In genomic region chr2:10174173-10174572, GRCh38 we compare ENCODE assay signal across 34 cellular contexts. TPM values are rescaled to one million over a fixed set of nuclear protein-coding genes. Genes with fewer than 3 reads are reported as not detected.
"Had no signal": no experiment of that assay in that cellular context is flagged by ENCODE, and none has a peak within 500 bp of the region (broad histone marks: within the 10 kb centered on the region; RNA-seq: fewer than 3 reads in every experiment).

No MANE protein-coding gene starts in this region.

- H3K27ac Mint-ChIP-seq: activated B cell treated with CpG ODN at 0.5 μM for 24 hours; activated CD4-positive, alpha-beta memory T cell treated with anti-CD3 and anti-CD28 coated beads for 36 hours; activated CD4-positive, alpha-beta T cell treated with anti-CD3 and anti-CD28 coated beads, Interleukin-2, amount 10 ng/mL, durations not matched to agents 24 days and 14 days; activated CD8-positive, alpha-beta T cell treated with anti-CD3 and anti-CD28 coated beads for 36 hours; activated naive CD4-positive, alpha-beta T cell treated with anti-CD3 and anti-CD28 coated beads for 36 hours; activated naive CD8-positive, alpha-beta T cell treated with anti-CD3 and anti-CD28 coated beads for 36 hours; activated T-cell treated with anti-CD3 and anti-CD28 coated beads, Interleukin-2, amount 50 U/mL, for 72 hours; activated T-helper 1 cell treated with anti-CD3 and anti-CD28 coated beads, Interleukin-12 subunit alpha, Interleukin-12 subunit beta, Interleukin-2, Interleukin-4 antibody, amounts not matched to agents 30 ng/mL and 10 ng/mL and 1 ng/mL, durations not matched to agents 14 hours and 24 hours and 36 hours; activated T-helper 17 cell treated with anti-CD3 and anti-CD28 coated beads, Interleukin-2, amount 50 U/mL, for 72 hours; T-cell; T-helper 2 cell treated with Interferon-gamma antibody and Interleukin-4, amounts not matched to agents 5 μg/mL and 100 μg/mL, for 36 hours had no signal

- ATAC-seq: activated CD8-positive, alpha-beta T cell treated with anti-CD3 and anti-CD28 coated beads for 36 hours; activated T-cell treated with anti-CD3 and anti-CD28 coated beads, Interleukin-2, amount 50 U/mL, for 4 hours; activated T-cell treated with anti-CD3 and anti-CD28 coated beads, Interleukin-2, amount 50 U/mL, for 72 hours; activated T-helper 17 cell treated with anti-CD3 and anti-CD28 coated beads, Interleukin-2, amount 50 U/mL, for 72 hours; body of pancreas; T-cell had no signal

- H3K4me1 Mint-ChIP-seq: activated B cell treated with CpG ODN at 0.5 μM for 24 hours; activated CD4-positive, alpha-beta T cell treated with anti-CD3 and anti-CD28 coated beads, Interleukin-2, amount 10 ng/mL, durations not matched to agents 24 days and 14 days; activated naive CD8-positive, alpha-beta T cell treated with anti-CD3 and anti-CD28 coated beads for 36 hours; activated T-helper 17 cell treated with anti-CD3 and anti-CD28 coated beads, Interleukin-2, amount 50 U/mL, for 72 hours; T-cell had no signal

- H3K4me3 Mint-ChIP-seq: activated B cell treated with CpG ODN at 0.5 μM for 24 hours; activated CD4-positive, alpha-beta memory T cell treated with anti-CD3 and anti-CD28 coated beads for 36 hours; activated CD4-positive, alpha-beta T cell treated with anti-CD3 and anti-CD28 coated beads, Interleukin-2, amount 10 ng/mL, durations not matched to agents 24 days and 14 days; activated CD8-positive, alpha-beta T cell treated with anti-CD3 and anti-CD28 coated beads for 36 hours; activated naive CD4-positive, alpha-beta T cell treated with anti-CD3 and anti-CD28 coated beads for 36 hours; activated naive CD8-positive, alpha-beta T cell treated with anti-CD3 and anti-CD28 coated beads for 36 hours; activated T-cell treated with anti-CD3 and anti-CD28 coated beads, Interleukin-2, amount 50 U/mL, for 4 hours; activated T-cell treated with anti-CD3 and anti-CD28 coated beads, Interleukin-2, amount 50 U/mL, for 72 hours; activated T-helper 1 cell treated with anti-CD3 and anti-CD28 coated beads, Interleukin-12 subunit alpha, Interleukin-12 subunit beta, Interleukin-2, Interleukin-4 antibody, amounts not matched to agents 30 ng/mL and 10 ng/mL and 1 ng/mL, durations not matched to agents 14 hours and 24 hours and 36 hours; activated T-helper 17 cell treated with anti-CD3 and anti-CD28 coated beads, Interleukin-2, amount 50 U/mL, for 72 hours; T-cell; T-helper 2 cell treated with Interferon-gamma antibody and Interleukin-4, amounts not matched to agents 5 μg/mL and 100 μg/mL, for 36 hours had no signal

- H3K27ac ChIP-seq: adrenal gland, body of pancreas, brain microvascular endothelial cell, breast epithelium, VCaP had no signal

- DNase-seq: activated B cell treated with CpG ODN at 0.5 μM for 24 hours; activated CD4-positive, alpha-beta memory T cell treated with anti-CD3 and anti-CD28 coated beads for 36 hours; activated CD4-positive, alpha-beta T cell treated with anti-CD3 and anti-CD28 coated beads for 4 hours; activated CD4-positive, alpha-beta T cell treated with anti-CD3 and anti-CD28 coated beads, Interleukin-2, amount 10 ng/mL, durations not matched to agents 24 days and 14 days; activated CD4-positive, alpha-beta T cell treated with anti-CD3 and anti-CD28 coated beads, Interleukin-2, amount 50 U/mL, for 1 hour; activated CD4-positive, alpha-beta T cell treated with anti-CD3 and anti-CD28 coated beads, Interleukin-2, amount 50 U/mL, for 4 hours; activated CD4-positive, CD25-positive, alpha-beta regulatory T cell treated with anti-CD3 and anti-CD28 coated beads, Interleukin-2, amount 50 U/mL, for 72 hours; activated CD8-positive, alpha-beta memory T cell treated with anti-CD3 and anti-CD28 coated beads, Interleukin-2, amount 50 U/mL, for 4 hours; activated CD8-positive, alpha-beta T cell treated with anti-CD3 and anti-CD28 coated beads for 36 hours; activated effector memory CD4-positive, alpha-beta T cell treated with anti-CD3 and anti-CD28 coated beads, Interleukin-2, amount 50 U/mL, for 16 hours; activated gamma-delta T cell treated with Interleukin-2 at 50 U/mL for 16 hours; activated naive CD4-positive, alpha-beta T cell; activated naive CD4-positive, alpha-beta T cell treated with anti-CD3 and anti-CD28 coated beads for 36 hours; activated naive CD4-positive, alpha-beta T cell treated with anti-CD3 and anti-CD28 coated beads, Interleukin-2, amount 50 U/mL, for 16 hours; activated naive CD8-positive, alpha-beta T cell treated with anti-CD3 and anti-CD28 coated beads for 36 hours; activated T-cell treated with anti-CD3 and anti-CD28 coated beads for 4 hours; activated T-cell treated with anti-CD3 and anti-CD28 coated beads, Interleukin-2, amount 50 U/mL, for 1 hour; activated T-cell treated with anti-CD3 and anti-CD28 coated beads, Interleukin-2, amount 50 U/mL, for 4 hours; activated T-cell treated with anti-CD3 and anti-CD28 coated beads, Interleukin-2, amount 50 U/mL, for 72 hours; adrenal gland; amniotic stem cell; aorta; body of pancreas; brain microvascular endothelial cell; central memory CD4-positive, alpha-beta T cell; T-cell; T-helper 2 cell; T-helper 9 cell had no signal

- H3K36me3 Mint-ChIP-seq: activated naive CD8-positive, alpha-beta T cell treated with anti-CD3 and anti-CD28 coated beads for 36 hours; T-cell had no signal

- H3K4me3 ChIP-seq: adrenal gland, body of pancreas, breast epithelium had no signal

- H3K36me3 ChIP-seq: adrenal gland, brain microvascular endothelial cell, breast epithelium had no signal

- H3K9me3 ChIP-seq: adrenal gland, body of pancreas, breast epithelium had no signal

- H3K27me3 ChIP-seq: adrenal gland, body of pancreas, brain microvascular endothelial cell, breast epithelium had no signal

- H3K9me3 Mint-ChIP-seq: activated B cell treated with CpG ODN at 0.5 μM for 24 hours; activated CD4-positive, alpha-beta memory T cell treated with anti-CD3 and anti-CD28 coated beads for 36 hours; activated CD4-positive, alpha-beta T cell treated with anti-CD3 and anti-CD28 coated beads, Interleukin-2, amount 10 ng/mL, durations not matched to agents 24 days and 14 days; activated CD8-positive, alpha-beta T cell treated with anti-CD3 and anti-CD28 coated beads for 36 hours; activated naive CD4-positive, alpha-beta T cell treated with anti-CD3 and anti-CD28 coated beads for 36 hours; activated naive CD4-positive, alpha-beta T cell treated with anti-CD3 and anti-CD28 coated beads, Interleukin-2, amount 50 U/mL, for 72 hours; activated naive CD8-positive, alpha-beta T cell treated with anti-CD3 and anti-CD28 coated beads for 36 hours; activated T-cell treated with anti-CD3 and anti-CD28 coated beads, Interleukin-2, amount 50 U/mL, for 4 hours; activated T-cell treated with anti-CD3 and anti-CD28 coated beads, Interleukin-2, amount 50 U/mL, for 72 hours; activated T-helper 1 cell treated with anti-CD3 and anti-CD28 coated beads, Interleukin-12 subunit alpha, Interleukin-12 subunit beta, Interleukin-2, Interleukin-4 antibody, amounts not matched to agents 30 ng/mL and 10 ng/mL and 1 ng/mL, durations not matched to agents 14 hours and 24 hours and 36 hours; activated T-helper 17 cell treated with anti-CD3 and anti-CD28 coated beads, Interleukin-2, amount 50 U/mL, for 72 hours; T-cell; T-helper 2 cell treated with Interferon-gamma antibody and Interleukin-4, amounts not matched to agents 5 μg/mL and 100 μg/mL, for 36 hours had no signal

- H3K4me1 ChIP-seq: breast epithelium had no signal

RNA-seq across cellular contexts. Expression of gene RRM2, which starts 51.6 kb away (rescaled TPM):
- total RNA-seq: body of pancreas had no signal
